10 cellular contexts compared by ENCODE assay signal in genomic region chr1:168893359-168893791, GRCh38.
DNase-seq lines count a peak whose midpoint lies in the region; ATAC-seq, FAIRE-seq and TF ChIP-seq lines count a peak whose summit lies in the region.
"Had no signal": no experiment of that assay in that cellular context is flagged by ENCODE, and none has a peak within 500 bp of the region (broad histone marks: within the 10 kb centered on the region; RNA-seq: fewer than 3 reads in every experiment).

No MANE protein-coding gene starts in this region.

- H3K27ac ChIP-seq in RWPE1 (peak overlapping the region; percentile 45; the same call in 1 of the 2 replicates), foreskin keratinocyte (peak overlapping the region; percentile 47)

- no peaks in the 10 kb centered on the region for H3K4me1 ChIP-seq in foreskin keratinocyte

- CTCF ChIA-PET in RWPE1 (lab: Yijun Ruan, JAX) = interaction anchor here (0.5 kb wide), 1 partner anchor 10 kb away, joined by 5 read pairs; no protein-coding TSS in a partner anchor
- CTCF ChIA-PET in GM10248 (lab: Yijun Ruan, JAX) = no interaction called here

- ATAC-seq in foreskin keratinocyte (peak; percentile 99), GM18520 (IDR thresholded peaks at IDR 0.05; ENCODE audit: unreplicated experiment) (no peak)
- ATAC-seq: T-cell had no signal

- H3K27me3 ChIP-seq in foreskin keratinocyte = no peaks in the 10 kb centered on the region

- TF ChIP-seq CTCF in RWPE1 (conservative IDR thresholded peaks at IDR 0.05; ENCODE audit: low read depth) = no peak
- no peak for TF ChIP-seq CTCF in foreskin keratinocyte (conservative IDR thresholded peaks at IDR 0.05)
- no peak for TF ChIP-seq CTCF in GM10248 (IDR thresholded peaks at IDR 0.05; ENCODE audit: control extremely low read depth, extremely low read depth, low read depth, missing control alignments)
- TF ChIP-seq CTCF in D721Med (IDR thresholded peaks at IDR 0.05; ENCODE audit: insufficient read depth, missing control alignments) = no peak

- POLR2A ChIA-PET in RWPE1 (lab: Yijun Ruan, JAX; ENCODE audit: low non-redundant PET) (no interaction called here), GM10248 (lab: Yijun Ruan, JAX) (no interaction called here)

- DNase-seq in AG20443 (ENCODE audit: low spot score) = peak; percentile 62
- peak; percentile 11 for DNase-seq in RWPE1 (ENCODE audit: low spot score)
- DNase-seq in foreskin keratinocyte = peak; percentile 81 to 91
- peak; percentile 18 for DNase-seq in pons (ENCODE audit: low spot score)
- no peak for DNase-seq in GM10248 (ENCODE audit: extremely low spot score)
- no peak for DNase-seq in D721Med (ENCODE audit: insufficient read length, low spot score)
- DNase-seq in NCI-H524 (lab: John Stamatoyannopoulos, UW) = no peak
- DNase-seq: kidney, T-cell had no signal

- FAIRE-seq in D721Med (lab: Jason Lieb, UNC) = no peak
- FAIRE-seq: kidney had no signal

Comparison
In these comparisons a context has a peak if more than half of its experiments do, and no peak if none do; other contexts are left out.
1. DNase-seq: peak in AG20443 (single experiment), RWPE1 (single experiment), foreskin keratinocyte (2 of 2) and pons (single experiment); none in GM10248 (single experiment), D721Med (single experiment) and NCI-H524 (0 of 2).